20 cellular contexts compared by ENCODE assay signal in genomic region chr2:226585130-226585561, GRCh38.
"Had no signal": no experiment of that assay in that cellular context is flagged by ENCODE, and none has a peak within 500 bp of the region (broad histone marks: within the 10 kb centered on the region; RNA-seq: fewer than 3 reads in every experiment).

No MANE protein-coding gene starts in this region.

- H3K27ac ChIP-seq: ascending aorta, esophagus squamous epithelium, heart right ventricle, neutrophil, parathyroid adenoma, tibial artery, VCaP had no signal

- H3K4me3 Mint-ChIP-seq: activated T-cell treated with anti-CD3 and anti-CD28 coated beads, Interleukin-2, amount 50 U/mL, for 72 hours; natural killer cell; T-helper 1 cell treated with Interleukin-12 subunit alpha and Interleukin-12 subunit beta and Interleukin-4 antibody, amounts not matched to agents 30 μg/mL and 1 μg/mL, for 36 hours had no signal

- H3K27me3 ChIP-seq: ascending aorta, esophagus squamous epithelium, heart right ventricle, neutrophil, tibial artery had no signal

- H3K27ac Mint-ChIP-seq: activated T-cell treated with anti-CD3 and anti-CD28 coated beads, Interleukin-2, amount 50 U/mL, for 72 hours; natural killer cell; T-helper 1 cell treated with Interleukin-12 subunit alpha and Interleukin-12 subunit beta and Interleukin-4 antibody, amounts not matched to agents 30 μg/mL and 1 μg/mL, for 36 hours had no signal

- H3K79me2 ChIP-seq: parathyroid adenoma had no signal

- H3K36me3 ChIP-seq: ascending aorta, esophagus squamous epithelium, heart right ventricle, neutrophil, tibial artery had no signal

- H2AFZ ChIP-seq: parathyroid adenoma had no signal

- H3K9me3 Mint-ChIP-seq: activated T-cell treated with anti-CD3 and anti-CD28 coated beads, Interleukin-2, amount 50 U/mL, for 72 hours; T-helper 1 cell treated with Interleukin-12 subunit alpha and Interleukin-12 subunit beta and Interleukin-4 antibody, amounts not matched to agents 30 μg/mL and 1 μg/mL, for 36 hours had no signal

- H3K4me1 Mint-ChIP-seq: natural killer cell had no signal

- H3K4me1 ChIP-seq: parathyroid adenoma had no signal

- H3K9me3 ChIP-seq: neutrophil had no signal

- H3K36me3 Mint-ChIP-seq: natural killer cell had no signal

- ATAC-seq: activated T-cell treated with anti-CD3 and anti-CD28 coated beads, Interleukin-2, amount 50 U/mL, for 72 hours; heart right ventricle; left ventricle myocardium superior; natural killer cell had no signal

- H3K9ac ChIP-seq: parathyroid adenoma had no signal

- H3K4me3 ChIP-seq: ascending aorta, esophagus squamous epithelium, heart right ventricle, tibial artery had no signal

- DNase-seq: activated CD4-positive, alpha-beta T cell treated with anti-CD3 and anti-CD28 coated beads for 1 hour; activated effector memory CD4-positive, alpha-beta T cell treated with anti-CD3 and anti-CD28 coated beads, Interleukin-2, amount 50 U/mL, for 16 hours; activated naive CD4-positive, alpha-beta T cell treated with anti-CD3 and anti-CD28 coated beads, Interleukin-2, amount 50 U/mL, for 16 hours; activated T-cell treated with anti-CD3 and anti-CD28 coated beads, Interleukin-2, amount 50 U/mL, for 72 hours; effector CD4-positive, alpha-beta T cell; esophagus squamous epithelium; heart right ventricle; left ventricle myocardium superior; mesenchymal stem cell; natural killer cell; stimulated activated CD4-positive, alpha-beta T cell treated with anti-CD3 and anti-CD28 coated beads, Interleukin-12 subunit alpha, Interleukin-12 subunit beta, amount 100 ng/mL, for 4 hours; stimulated activated CD4-positive, alpha-beta T cell treated with anti-CD3 and anti-CD28 coated beads, Interleukin-1b, Interleukin-23, amount 100 ng/mL, for 48 hours; stimulated activated CD8-positive, alpha-beta memory T cell treated with anti-CD3 and anti-CD28 coated beads, Interleukin-4, amount 100 ng/mL, for 48 hours; stimulated activated naive CD4-positive, alpha-beta T cell; tibial artery had no signal
